In genomic region chr3:100260081-100260684, GRCh38 we compare ENCODE assay signal across 8 cellular contexts. TPM values are rescaled to one million over a fixed set of nuclear protein-coding genes. Genes with fewer than 3 reads are reported as not detected.
DNase-seq lines count a peak whose midpoint lies in the region; ATAC-seq, FAIRE-seq and TF ChIP-seq lines count a peak whose summit lies in the region.

No MANE protein-coding gene starts in this region.

- intact Hi-C loops in CD4-positive, alpha-beta T cell (cut with DNase I, micrococcal nuclease), result loop anchor here (2.0 to 10.0 kb wide), 7 partner anchors 77 to 1738 kb away; partner anchors contain the start of genes CLDND1 (in 1 of the 2), CMSS1 (in 1 of the 2), DCBLD2 (in 1 of the 2) and LNP1 (in 1 of the 2)

- peak overlapping the region; percentile 94 for H3K27ac Mint-ChIP-seq in CD4-positive, alpha-beta T cell
- peak overlapping the region; percentile 96 for H3K27ac Mint-ChIP-seq in nephron progenitor cell

- H3K4me3 Mint-ChIP-seq in CD4-positive, alpha-beta T cell, result peak overlapping the region; percentile 96
- H3K4me3 Mint-ChIP-seq in nephron progenitor cell, result peak overlapping the region; percentile 93

- no peak for TF ChIP-seq CTCF in CD4-positive, alpha-beta T cell (IDR thresholded peaks at IDR 0.05)
- no peak for TF ChIP-seq CTCF in VCaP (conservative IDR thresholded peaks at IDR 0.05)
- TF ChIP-seq CTCF in nephron progenitor cell (IDR thresholded peaks at IDR 0.05), result no peak

- no peaks in the 10 kb centered on the region for H3K9me3 Mint-ChIP-seq in CD4-positive, alpha-beta T cell
- no peaks in the 10 kb centered on the region for H3K9me3 Mint-ChIP-seq in nephron progenitor cell

- no peaks in the 10 kb centered on the region for H3K27me3 Mint-ChIP-seq in CD4-positive, alpha-beta T cell
- H3K27me3 Mint-ChIP-seq in nephron progenitor cell (ENCODE audit: low read depth, poor library complexity), result no peaks in the 10 kb centered on the region

- CTCF ChIA-PET in CD4-positive, alpha-beta T cell (lab: Charles Lee), result no interaction called here

- H3K9me3 ChIP-seq in CD4-positive, alpha-beta T cell (ENCODE audit: control insufficient read depth, low read length), result no peaks in the 10 kb centered on the region

- no peak for FAIRE-seq in RCC 7860 (lab: Jason Lieb, UNC)

- no peaks in the 10 kb centered on the region for H3K27me3 ChIP-seq in CD4-positive, alpha-beta T cell (ENCODE audit: control insufficient read depth, insufficient read depth, low read length)

- ATAC-seq in CD4-positive, alpha-beta T cell (ENCODE audit: poor library complexity), result no peak
- ATAC-seq in HG03097 (IDR thresholded peaks at IDR 0.05; ENCODE audit: low FRiP score, unreplicated experiment), result peak; percentile 0
- ATAC-seq in HG03469 (IDR thresholded peaks at IDR 0.05; ENCODE audit: unreplicated experiment), result no peak
- ATAC-seq in GM18502 (IDR thresholded peaks at IDR 0.05; ENCODE audit: poor library complexity, unreplicated experiment), result no peak

- no peak for DNase-seq in CD4-positive, alpha-beta T cell
- peak; percentile 70 for DNase-seq in fibroblast of peridontal ligament (ENCODE audit: extremely low read depth)
- DNase-seq in nephron progenitor cell, result peak; percentile 34
- DNase-seq in RCC 7860 (ENCODE audit: low spot score), result no peak

- peaks cover 64% of the 10 kb centered on the region for H3K4me1 Mint-ChIP-seq in CD4-positive, alpha-beta T cell (ENCODE audit: low read depth)
- peaks cover 60% of the 10 kb centered on the region for H3K4me1 Mint-ChIP-seq in nephron progenitor cell

- peak overlapping the region; percentile 78 for H3K27ac ChIP-seq in CD4-positive, alpha-beta T cell (ENCODE audit: low read depth, low read length)
- H3K27ac ChIP-seq in VCaP, result peak overlapping the region; percentile 86

- POLR2A ChIA-PET in CD4-positive, alpha-beta T cell (lab: Charles Lee), result interaction anchor here (0.6 to 2.9 kb wide), 21 partner anchors 9 to 1737 kb away, joined by 3 to 34 read pairs (median 4); partner anchors contain the start of genes CLDND1, CMSS1, DCBLD2 and LNP1

- peaks cover 22% of the 10 kb centered on the region for H3K36me3 Mint-ChIP-seq in CD4-positive, alpha-beta T cell (ENCODE audit: low read depth)
- no peaks in the 10 kb centered on the region for H3K36me3 Mint-ChIP-seq in nephron progenitor cell (ENCODE audit: low read depth)

RNA-seq across cellular contexts. Expression of gene TBC1D23, which starts 0.6 kb away (rescaled TPM):
- 10 to 100 TPM; 31.8 to 34.8 TPM for total RNA-seq in CD4-positive, alpha-beta T cell

Comparison
In these comparisons a context has a peak if more than half of its experiments do, and no peak if none do; other contexts are left out.
1. DNase-seq: peak in fibroblast of peridontal ligament (single experiment) and nephron progenitor cell (single experiment); none in CD4-positive, alpha-beta T cell (0 of 10) and RCC 7860 (single experiment).